Comparison of ENCODE assay signal across 12 cellular contexts in the genomic region with DNA sequence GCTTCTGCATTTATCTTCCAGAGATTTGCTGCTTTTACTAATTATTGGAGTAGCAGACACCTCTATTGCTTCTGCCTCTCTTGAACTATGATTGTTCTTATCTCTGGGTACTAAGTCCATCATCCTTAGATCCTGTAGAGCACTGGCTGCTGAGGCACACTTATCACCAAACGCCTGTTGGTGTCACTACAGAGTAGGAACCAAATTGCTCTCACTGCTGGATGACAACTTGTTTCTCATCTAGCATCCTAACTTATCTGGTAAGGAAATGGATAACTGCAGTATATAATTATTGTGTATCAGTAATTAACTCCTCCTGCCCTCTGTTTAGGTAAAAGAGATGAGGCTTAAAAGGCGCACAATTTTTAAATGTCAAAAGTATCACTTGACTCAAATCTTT.
DNase-seq lines count a peak whose midpoint lies in the region; ATAC-seq and TF ChIP-seq lines count a peak whose summit lies in the region.
"Had no signal": no experiment of that assay in that cellular context is flagged by ENCODE, and none has a peak within 500 bp of the region (broad histone marks: within the 10 kb centered on the region; RNA-seq: fewer than 3 reads in every experiment).

No MANE protein-coding gene starts in this region.

- no peak for DNase-seq in AG10803 (ENCODE audit: low read depth)
- peak; percentile 33 for DNase-seq in RPMI7951 (ENCODE audit: low read depth)
- DNase-seq in iPS-NIHi11 (ENCODE audit: low spot score), result peak; percentile 38
- no peak for DNase-seq in Kasumi-1 (lab: John Stamatoyannopoulos, UW)
- no peak for DNase-seq in activated CD4-positive, alpha-beta T cell treated with anti-CD3 and anti-CD28 coated beads, Interleukin-2, amount 50 U/mL, for 1 hour
- DNase-seq: gastrocnemius medialis, NCI-H2171 treated with DMSO at 0.1 percent for 48 hours, SHP77 had no signal

- TF ChIP-seq CTCF in AG10803 (conservative IDR thresholded peaks at IDR 0.05; ENCODE audit: low read length), result peak; percentile 18; the same call in 1 of the 2 replicates

- H3K4me3 ChIP-seq in AG10803 (ENCODE audit: low read length), result no peak overlapping the region
- H3K4me3 ChIP-seq: BLaER1 treated with 17β-estradiol and CSF1 and Interleukin-3, amounts not matched to agents 10 nM and 100 nM; gastrocnemius medialis had no signal

- peak; percentile 65 for ATAC-seq in GM18868 (IDR thresholded peaks at IDR 0.05; ENCODE audit: unreplicated experiment)
- no peak for ATAC-seq in GM21529 (IDR thresholded peaks at IDR 0.05; ENCODE audit: unreplicated experiment)
- no peak for ATAC-seq in HG02588 (IDR thresholded peaks at IDR 0.05; ENCODE audit: unreplicated experiment)
- ATAC-seq: gastrocnemius medialis had no signal

Comparison
In these comparisons a context has a peak if more than half of its experiments do, and no peak if none do; other contexts are left out.
1. DNase-seq: peak in RPMI7951 (single experiment) and iPS-NIHi11 (single experiment); none in AG10803 (single experiment), Kasumi-1 (0 of 2) and activated CD4-positive, alpha-beta T cell treated with anti-CD3 and anti-CD28 coated beads, Interleukin-2, amount 50 U/mL, for 1 hour (single experiment).